ENCODE assay signal across 30 cellular contexts in the genomic region with DNA sequence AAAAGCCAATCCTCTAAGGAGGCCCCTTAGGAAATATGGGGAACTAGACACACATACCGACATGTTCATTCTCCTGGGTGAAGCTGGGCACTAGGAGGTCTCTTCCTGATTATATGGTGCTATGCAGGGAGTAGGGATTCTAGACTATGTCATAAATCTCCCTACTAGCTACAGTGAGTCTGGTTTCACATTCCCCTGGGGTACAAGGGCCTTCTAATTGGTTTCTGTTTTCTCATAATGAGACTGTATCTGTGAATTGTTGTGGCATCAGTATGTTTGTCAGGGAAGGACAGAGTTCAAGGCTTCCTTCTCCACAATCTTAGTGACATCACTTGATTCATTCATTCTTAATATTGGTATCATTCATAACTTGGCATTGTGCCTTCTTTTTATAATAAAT.
"Had no signal": no experiment of that assay in that cellular context is flagged by ENCODE, and none has a peak within 500 bp of the region (broad histone marks: within the 10 kb centered on the region; RNA-seq: fewer than 3 reads in every experiment).

No MANE protein-coding gene starts in this region.

- H3K36me3 Mint-ChIP-seq: mesothelial cell of epicardium; naive B cell; natural killer cell; stimulated activated naive B cell treated with anti-CD40 and anti-IgM and Interleukin-4, amounts not matched to agents 10 μg/mL and 1 μg/mL and 100 μg/mL, for 72 hours had no signal

- H3K9me3 ChIP-seq: lower lobe of right lung, pancreas, prostate gland, thoracic aorta, tibial artery, upper lobe of right lung had no signal

- H3K36me3 ChIP-seq: left lung, lower lobe of right lung, pancreas, prostate gland, stomach, thoracic aorta, tibial artery, upper lobe of right lung had no signal

- H3K27ac Mint-ChIP-seq: mesothelial cell of epicardium; naive B cell; natural killer cell; stimulated activated naive B cell treated with anti-CD40 and anti-IgM and Interleukin-4, amounts not matched to agents 10 μg/mL and 1 μg/mL and 100 μg/mL, for 72 hours had no signal

- H3K27me3 ChIP-seq: hepatocyte, left lung, pancreas, stomach, tibial artery, upper lobe of right lung had no signal

- DNase-seq: islet precursor cell; kidney glomerular epithelial cell; left cardiac atrium; left lung; lower lobe of right lung; mesendoderm; naive B cell; natural killer cell; nucleus accumbens; pancreas; posterior cingulate gyrus; retina; right cardiac atrium; stimulated activated CD4-positive, alpha-beta T cell treated with anti-CD3 and anti-CD28 coated beads, Interleukin-12 subunit alpha, Interleukin-12 subunit beta, amount 100 ng/mL, for 4 hours; stimulated activated CD4-positive, alpha-beta T cell treated with anti-CD3 and anti-CD28 coated beads, Interleukin-15, amount 100 ng/mL, for 24 hours; stimulated activated CD4-positive, alpha-beta T cell treated with anti-CD3 and anti-CD28 coated beads, Interleukin-2, amount 100 ng/mL, for 24 hours; stimulated activated CD4-positive, alpha-beta T cell treated with anti-CD3 and anti-CD28 coated beads, Interleukin-4, amount 100 ng/mL, for 1 hour; stimulated activated naive B cell treated with anti-CD40 and anti-IgM and Interleukin-4, amounts not matched to agents 10 μg/mL and 1 μg/mL and 100 μg/mL, for 72 hours; stimulated activated naive CD8-positive, alpha-beta T cell treated with anti-CD3 and anti-CD28 coated beads, Interleukin-15, Interleukin-2, amounts not matched to agents 100 U/mL and 50 U/mL, for 24 hours; stomach; tibial artery; trophoblast cell; upper lobe of right lung had no signal

- ATAC-seq: left cardiac atrium; left lung; lower lobe of right lung; natural killer cell; pancreas; right cardiac atrium; sciatic nerve; stimulated activated naive B cell treated with anti-CD40 and anti-IgM and Interleukin-4, amounts not matched to agents 10 μg/mL and 1 μg/mL and 100 μg/mL, for 72 hours; stimulated activated naive CD8-positive, alpha-beta T cell treated with anti-CD3 and anti-CD28 coated beads, Interleukin-15, Interleukin-2, amounts not matched to agents 100 U/mL and 50 U/mL, for 24 hours; upper lobe of right lung had no signal

- H3K4me1 Mint-ChIP-seq: mesothelial cell of epicardium; naive B cell; natural killer cell; stimulated activated naive B cell treated with anti-CD40 and anti-IgM and Interleukin-4, amounts not matched to agents 10 μg/mL and 1 μg/mL and 100 μg/mL, for 72 hours had no signal

- H3K27me3 Mint-ChIP-seq: naive B cell; stimulated activated naive B cell treated with anti-CD40 and anti-IgM and Interleukin-4, amounts not matched to agents 10 μg/mL and 1 μg/mL and 100 μg/mL, for 72 hours had no signal

- H3K4me3 Mint-ChIP-seq: mesothelial cell of epicardium; natural killer cell; stimulated activated naive B cell treated with anti-CD40 and anti-IgM and Interleukin-4, amounts not matched to agents 10 μg/mL and 1 μg/mL and 100 μg/mL, for 72 hours had no signal

- H3K79me2 ChIP-seq: hepatocyte had no signal

- FAIRE-seq: pancreas, urothelium cell line had no signal

- H2AFZ ChIP-seq: hepatocyte had no signal

- H3K27ac ChIP-seq: hepatocyte, left lung, lower lobe of right lung, pancreas, prostate gland, skin epidermis, stomach, thoracic aorta, tibial artery, upper lobe of right lung had no signal

- H3K4me2 ChIP-seq: hepatocyte had no signal

- H3K4me1 ChIP-seq: left lung, lower lobe of right lung, pancreas, prostate gland, stomach, tibial artery, upper lobe of right lung had no signal

- H3K4me3 ChIP-seq: hepatocyte, left lung, lower lobe of right lung, pancreas, prostate gland, skin epidermis, stomach, thoracic aorta, tibial artery, upper lobe of right lung had no signal
